1 cellular context compared by ENCODE assay signal in genomic region chr7:105782391-105783063, GRCh38.
TF ChIP-seq lines count a peak whose summit lies in the region.

No MANE protein-coding gene starts in this region.

TF ChIP-seq in SK-N-SH, 30 proteins besides CTCF, POLR2A, EP300 and RAD21 (continued from another document):
- TF ChIP-seq TCF12 (IDR thresholded peaks at IDR 0.05) (peak; percentile 81), MEF2A (IDR thresholded peaks at IDR 0.05; ENCODE audit: borderline replicate concordance, low read depth) (no peak), TAF1 (IDR thresholded peaks at IDR 0.05; ENCODE audit: borderline replicate concordance, low read depth, low read length) (no peak), RXRA (IDR thresholded peaks at IDR 0.05; ENCODE audit: borderline replicate concordance, low read depth) (no peak; the same call in 1 of the 2 replicates), YY1 (IDR thresholded peaks at IDR 0.05; ENCODE audit: low read depth) (no peak), PBX3 (IDR thresholded peaks at IDR 0.05) (peak; percentile 75), NRF1 (IDR thresholded peaks at IDR 0.05; ENCODE audit: low read depth, low read length) (no peak), SIN3A (IDR thresholded peaks at IDR 0.05; ENCODE audit: borderline replicate concordance, low read depth, low read length) (0 out of 2 replicates have a peak, but pooled peaks have one; percentile 36), GABPA (IDR thresholded peaks at IDR 0.05; ENCODE audit: low read depth) (no peak), MXI1 (IDR thresholded peaks at IDR 0.05; ENCODE audit: low read depth, low read length) (no peak), CHD2 (IDR thresholded peaks at IDR 0.05; ENCODE audit: low read length, partially characterized antibody) (no peak), FOXM1 (IDR thresholded peaks at IDR 0.05; ENCODE audit: low read depth) (no peak), FOXJ3 (CRISPR knock-in tag; IDR thresholded peaks at IDR 0.05) (no peak), SMC3 (IDR thresholded peaks at IDR 0.05; ENCODE audit: low read depth, low read length) (no peak)
- TF ChIP-seq, protein P1, sequence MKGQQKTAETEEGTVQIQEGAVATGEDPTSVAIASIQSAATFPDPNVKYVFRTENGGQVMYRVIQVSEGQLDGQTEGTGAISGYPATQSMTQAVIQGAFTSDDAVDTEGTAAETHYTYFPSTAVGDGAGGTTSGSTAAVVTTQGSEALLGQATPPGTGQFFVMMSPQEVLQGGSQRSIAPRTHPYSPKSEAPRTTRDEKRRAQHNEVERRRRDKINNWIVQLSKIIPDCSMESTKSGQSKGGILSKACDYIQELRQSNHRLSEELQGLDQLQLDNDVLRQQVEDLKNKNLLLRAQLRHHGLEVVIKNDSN (IDR thresholded peaks at IDR 0.05; ENCODE audit: borderline replicate concordance, low read depth): no peak
